12 cellular contexts compared by ENCODE assay signal in the genomic region with DNA sequence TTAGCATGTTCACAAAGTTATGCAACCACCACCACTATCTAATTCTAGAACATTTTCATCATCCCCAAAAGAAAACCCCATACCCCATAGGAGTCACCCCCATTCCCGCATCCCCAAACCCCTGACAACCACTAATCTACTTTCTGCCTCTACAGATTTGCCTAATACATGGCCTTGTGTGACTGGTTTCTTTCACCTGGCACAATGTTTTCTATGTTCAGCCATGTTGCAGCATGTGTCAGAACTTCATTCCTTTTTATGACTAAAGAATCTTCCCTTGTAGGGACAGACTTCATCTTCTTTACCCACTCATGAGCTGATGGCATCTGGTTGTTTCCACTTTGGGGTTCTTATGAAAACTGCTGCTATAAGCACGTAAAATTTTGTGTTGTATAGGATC. TPM values are rescaled to one million over a fixed set of nuclear protein-coding genes. Genes with fewer than 3 reads are reported as not detected.
DNase-seq lines count a peak whose midpoint lies in the region; FAIRE-seq and TF ChIP-seq lines count a peak whose summit lies in the region.
"Had no signal": no experiment of that assay in that cellular context is flagged by ENCODE, and none has a peak within 500 bp of the region (broad histone marks: within the 10 kb centered on the region; RNA-seq: fewer than 3 reads in every experiment).

No MANE protein-coding gene starts in this region.

- H3K9ac ChIP-seq in smooth muscle cell (ENCODE audit: low read depth): no peak overlapping the region

- H3K4me3 ChIP-seq in Peyer's patch (no peak overlapping the region), esophagus (ENCODE audit: low read depth in 1 of 2, low read length in 2 of 2) (no peak overlapping the region), smooth muscle cell (no peak overlapping the region)
- H3K4me3 ChIP-seq: SK-N-MC had no signal

- TF ChIP-seq CTCF in Peyer's patch (IDR thresholded peaks at IDR 0.05) (no peak), smooth muscle cell (IDR thresholded peaks at IDR 0.05; ENCODE audit: borderline replicate concordance, insufficient read depth, poor library complexity, severe bottlenecking) (no peak)

- H3K4me1 ChIP-seq in Peyer's patch (peaks cover 0 to 42% (median 16%) of the 10 kb centered on the region in 4 donors), esophagus (ENCODE audit: control insufficient read depth in 2 of 2, insufficient read depth in 2 of 2, low read length in 1 of 2) (peaks cover 0 to 6% of the 10 kb centered on the region in 2 donors), smooth muscle cell (ENCODE audit: low read depth) (no peaks in the 10 kb centered on the region)

- H3F3A ChIP-seq in smooth muscle cell (ENCODE audit: low read depth): no peaks in the 10 kb centered on the region

- 57 to 59% methylated on average over 2 of the region's 2 CpGs for WGBS in esophagus, 2 donors
- 88% methylated on average over 2 of the region's 2 CpGs for WGBS in smooth muscle cell (ENCODE audit: low lambda C conversion rate)

- peaks cover 61% of the 10 kb centered on the region for H3K79me2 ChIP-seq in smooth muscle cell (ENCODE audit: low read depth)

- FAIRE-seq in GM18507 (lab: Jason Lieb, UNC): peak; percentile 18

- peaks cover 69% of the 10 kb centered on the region for H4K20me1 ChIP-seq in smooth muscle cell (ENCODE audit: low read depth)

- H3K27me3 ChIP-seq in Peyer's patch: no peaks in the 10 kb centered on the region
- no peaks in the 10 kb centered on the region for H3K27me3 ChIP-seq in esophagus (ENCODE audit: control insufficient read depth in 1 of 2, insufficient read depth in 2 of 2, low read length in 2 of 2)
- H3K27me3 ChIP-seq in smooth muscle cell (ENCODE audit: low read depth): no peaks in the 10 kb centered on the region

- no peak for DNase-seq in GM18507 (ENCODE audit: extremely low spot score, insufficient read length, low read depth)
- no peak for DNase-seq in Peyer's patch
- no peak for DNase-seq in smooth muscle cell (lab: John Stamatoyannopoulos, UW; ENCODE audit: unreplicated experiment)
- DNase-seq in NCI-H1694 treated with DMSO at 0.1 percent for 48 hours (lab: John Stamatoyannopoulos, UW): no peak
- no peak for DNase-seq in activated CD8-positive, alpha-beta memory T cell treated with anti-CD3 and anti-CD28 coated beads for 24 hours
- DNase-seq in NCI-H2029 treated with DMSO at 0.1 percent for 48 hours (lab: John Stamatoyannopoulos, UW): no peak
- DNase-seq: activated CD8-positive, alpha-beta memory T cell treated with anti-CD3 and anti-CD28 coated beads, Interleukin-2, amount 50 U/mL, for 4 hours; effector CD8-positive, alpha-beta T cell; kidney glomerular epithelial cell; NCI-H2171 treated with DMSO at 0.1 percent for 48 hours had no signal

- TF ChIP-seq POLR2A in Peyer's patch (IDR thresholded peaks at IDR 0.05): no peak

- no peaks in the 10 kb centered on the region for H3K36me3 ChIP-seq in Peyer's patch
- H3K36me3 ChIP-seq in esophagus (ENCODE audit: control insufficient read depth in 2 of 2, insufficient read depth in 2 of 2, low read length in 1 of 2): no peaks in the 10 kb centered on the region
- H3K36me3 ChIP-seq in smooth muscle cell (ENCODE audit: low read depth): no peaks in the 10 kb centered on the region

- no peak overlapping the region for H3K4me2 ChIP-seq in smooth muscle cell

- no peak overlapping the region for H2AFZ ChIP-seq in smooth muscle cell (ENCODE audit: low read depth)

- H3K9me3 ChIP-seq in Peyer's patch: no peaks in the 10 kb centered on the region
- no peaks in the 10 kb centered on the region for H3K9me3 ChIP-seq in esophagus (ENCODE audit: control insufficient read depth in 2 of 2, insufficient read depth in 1 of 2, low read depth in 1 of 2, low read length in 1 of 2)
- H3K9me3 ChIP-seq in smooth muscle cell (replicated peaks; ENCODE audit: low read depth): no peaks in the 10 kb centered on the region

- H3K27ac ChIP-seq in Peyer's patch (peak overlapping the region; percentile 76 to 85 (median 78)), esophagus (ENCODE audit: low read depth in 2 of 2, low read length in 1 of 2) (peak overlapping the region; percentile 26 to 48), smooth muscle cell (ENCODE audit: low read depth) (peak overlapping the region; percentile 4)
- H3K27ac ChIP-seq: SK-N-MC had no signal

RNA-seq across cellular contexts. Expression of a gene that starts 34.6 kb away (rescaled TPM):
- total RNA-seq in Peyer's patch: 100 to 1,000 TPM in 2 of 4 donors, 10 to 100 TPM in 2; 88.3 to 262 (median 109) TPM
- 10 to 100 TPM; 36.0 to 52.8 TPM for polyA plus RNA-seq in esophagus
- 17.4 and 19.3 TPM in 2 replicates for total RNA-seq in smooth muscle cell
- polyA plus RNA-seq in smooth muscle cell: 14.1 and 26.9 TPM in 2 replicates

Comparison
In these comparisons a context has a peak if more than half of its experiments do, and no peak if none do; other contexts are left out.
1. H3K27ac ChIP-seq: peak in every context shown above with its lines; median percentile 78 in Peyer's patch; 37 in esophagus; 4 in smooth muscle cell.